ENCODE assay signal across 27 cellular contexts in the genomic region with DNA sequence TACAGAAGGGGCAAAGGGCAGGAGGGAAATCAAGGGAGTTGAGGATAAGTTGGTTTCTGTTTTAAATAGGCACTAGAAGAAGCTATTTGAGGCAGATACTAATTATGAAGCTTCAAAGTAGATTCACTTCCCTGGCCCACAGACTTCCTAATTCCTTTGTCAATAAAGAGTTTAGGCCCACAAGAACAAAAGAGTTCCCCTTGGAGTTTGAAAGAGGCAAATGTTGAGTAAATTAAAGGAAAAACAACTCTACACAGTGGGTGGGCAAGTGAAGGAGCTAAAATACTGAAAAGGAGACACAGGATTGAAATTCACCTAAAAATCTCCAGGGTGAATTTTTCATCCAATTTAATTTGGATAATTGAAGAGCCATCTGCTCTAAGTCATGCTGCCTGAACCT.
"Had no signal": no experiment of that assay in that cellular context is flagged by ENCODE, and none has a peak within 500 bp of the region (broad histone marks: within the 10 kb centered on the region; RNA-seq: fewer than 3 reads in every experiment).

No MANE protein-coding gene starts in this region.

- H3K4me1 ChIP-seq: ascending aorta, body of pancreas, SJCRH30 had no signal

- H3K4me1 Mint-ChIP-seq: activated CD4-positive, alpha-beta T cell treated with anti-CD3 and anti-CD28 coated beads, Interleukin-2, amount 10 ng/mL, durations not matched to agents 7 days and 5 days; activated naive CD8-positive, alpha-beta T cell treated with anti-CD3 and anti-CD28 coated beads, Interleukin-2, amount 50 U/mL, for 24 hours; central memory CD8-positive, alpha-beta T cell had no signal

- H3K9me3 Mint-ChIP-seq: activated CD4-positive, alpha-beta memory T cell treated with anti-CD3 and anti-CD28 coated beads for 36 hours; activated CD4-positive, alpha-beta T cell treated with anti-CD3 and anti-CD28 coated beads, Interleukin-2, amount 10 ng/mL, durations not matched to agents 7 days and 5 days; activated naive CD4-positive, alpha-beta T cell treated with anti-CD3 and anti-CD28 coated beads, Interleukin-2, amount 50 U/mL, for 72 hours; activated naive CD8-positive, alpha-beta T cell treated with anti-CD3 and anti-CD28 coated beads, Interleukin-2, amount 50 U/mL, for 24 hours; activated T-cell treated with anti-CD3 and anti-CD28 coated beads, Interleukin-2, amount 50 U/mL, for 4 hours; T-helper 1 cell treated with Interleukin-12 subunit alpha and Interleukin-12 subunit beta and Interleukin-4 antibody, amounts not matched to agents 30 μg/mL and 1 μg/mL, for 36 hours had no signal

- H3K4me3 ChIP-seq: ascending aorta, body of pancreas, SJCRH30 had no signal

- DNase-seq: activated CD4-positive, alpha-beta memory T cell treated with anti-CD3 and anti-CD28 coated beads for 36 hours; activated CD4-positive, alpha-beta T cell treated with anti-CD3 and anti-CD28 coated beads, Interleukin-2, amount 10 ng/mL, durations not matched to agents 7 days and 5 days; activated CD4-positive, CD25-positive, alpha-beta regulatory T cell; activated CD8-positive, alpha-beta memory T cell treated with anti-CD3 and anti-CD28 coated beads for 24 hours; activated effector memory CD4-positive, alpha-beta T cell treated with anti-CD3 and anti-CD28 coated beads, Interleukin-2, amount 50 U/mL, for 16 hours; activated naive CD4-positive, alpha-beta T cell treated with Interleukin-2 at 50 U/mL for 16 hours; activated naive CD8-positive, alpha-beta T cell treated with anti-CD3 and anti-CD28 coated beads, Interleukin-2, amount 50 U/mL, for 24 hours; activated T-cell treated with anti-CD3 and anti-CD28 coated beads, Interleukin-2, amount 50 U/mL, for 4 hours; amniotic stem cell; body of pancreas; KG1; NCI-H1048; NCI-H146; NCI-H187 treated with DMSO at 0.1 percent for 48 hours; NCI-H2081 treated with DMSO at 0.1 percent for 48 hours; NCI-H510A treated with DMSO at 0.1 percent for 48 hours; NCI-H774; NK-92 treated with Interleukin-12 subunit alpha and Interleukin-12 subunit beta, amount 100 ng/mL, for 24 hours; OCI-M1; Right ventricle myocardium superior; SJCRH30 had no signal

- H3K36me3 ChIP-seq: ascending aorta, SJCRH30 had no signal

- H3K27ac ChIP-seq: ascending aorta, body of pancreas, RWPE1, SJCRH30 had no signal

- H3K9me3 ChIP-seq: ascending aorta, body of pancreas had no signal

- ATAC-seq: activated naive CD4-positive, alpha-beta T cell treated with anti-CD3 and anti-CD28 coated beads, Interleukin-2, amount 50 U/mL, for 72 hours; activated naive CD8-positive, alpha-beta T cell treated with anti-CD3 and anti-CD28 coated beads, Interleukin-2, amount 50 U/mL, for 24 hours; activated T-cell treated with anti-CD3 and anti-CD28 coated beads, Interleukin-2, amount 50 U/mL, for 4 hours; body of pancreas; Panc1 had no signal

- H3K27ac Mint-ChIP-seq: activated CD4-positive, alpha-beta memory T cell treated with anti-CD3 and anti-CD28 coated beads for 36 hours; activated CD4-positive, alpha-beta T cell treated with anti-CD3 and anti-CD28 coated beads, Interleukin-2, amount 10 ng/mL, durations not matched to agents 7 days and 5 days; activated naive CD4-positive, alpha-beta T cell treated with anti-CD3 and anti-CD28 coated beads, Interleukin-2, amount 50 U/mL, for 72 hours; activated naive CD8-positive, alpha-beta T cell treated with anti-CD3 and anti-CD28 coated beads, Interleukin-2, amount 50 U/mL, for 24 hours; T-helper 1 cell treated with Interleukin-12 subunit alpha and Interleukin-12 subunit beta and Interleukin-4 antibody, amounts not matched to agents 30 μg/mL and 1 μg/mL, for 36 hours had no signal

- H3K4me3 Mint-ChIP-seq: activated CD4-positive, alpha-beta memory T cell treated with anti-CD3 and anti-CD28 coated beads for 36 hours; activated CD4-positive, alpha-beta T cell treated with anti-CD3 and anti-CD28 coated beads, Interleukin-2, amount 10 ng/mL, durations not matched to agents 7 days and 5 days; activated naive CD8-positive, alpha-beta T cell treated with anti-CD3 and anti-CD28 coated beads, Interleukin-2, amount 50 U/mL, for 24 hours; activated T-cell treated with anti-CD3 and anti-CD28 coated beads, Interleukin-2, amount 50 U/mL, for 4 hours; central memory CD8-positive, alpha-beta T cell; T-helper 1 cell treated with Interleukin-12 subunit alpha and Interleukin-12 subunit beta and Interleukin-4 antibody, amounts not matched to agents 30 μg/mL and 1 μg/mL, for 36 hours had no signal

- H3K36me3 Mint-ChIP-seq: activated CD4-positive, alpha-beta memory T cell treated with anti-CD3 and anti-CD28 coated beads for 36 hours; activated naive CD4-positive, alpha-beta T cell treated with anti-CD3 and anti-CD28 coated beads, Interleukin-2, amount 50 U/mL, for 72 hours had no signal

- H3K27me3 ChIP-seq: ascending aorta, body of pancreas, SJCRH30 had no signal
